23 cellular contexts compared by ENCODE assay signal in genomic region chr11:57770793-57771192, GRCh38. TPM values are rescaled to one million over a fixed set of nuclear protein-coding genes. Genes with fewer than 3 reads are reported as not detected.
A peak's percentile ranks its signal among the peaks of the same experiment; 100 is the strongest.
DNase-seq lines count a peak whose midpoint lies in the region; ATAC-seq and TF ChIP-seq lines count a peak whose summit lies in the region.
"Had no signal": no experiment of that assay in that cellular context is flagged by ENCODE, and none has a peak within 500 bp of the region (broad histone marks: within the 10 kb centered on the region; RNA-seq: fewer than 3 reads in every experiment).

No MANE protein-coding gene starts in this region.

- H3K4me1 ChIP-seq in left ventricle myocardium inferior, result peaks cover 100% of the 10 kb centered on the region
- H3K4me1 ChIP-seq in heart right ventricle, result peaks cover 17 to 100% (median 89%) of the 10 kb centered on the region in 9 donors
- H3K4me1 ChIP-seq in hepatocyte (ENCODE audit: insufficient read depth), result peaks cover 19% of the 10 kb centered on the region
- H3K4me1 ChIP-seq in upper lobe of right lung, result peaks cover 74% of the 10 kb centered on the region
- H3K4me1 ChIP-seq: BE2C had no signal

- no peaks in the 10 kb centered on the region for H3K9me2 ChIP-seq in hepatocyte (replicated peaks; ENCODE audit: insufficient read depth)

- WGBS in heart right ventricle, 2 donors, result 20 to 31% methylated on average over 1 of the region's 1 CpG
- WGBS in hepatocyte (ENCODE audit: low lambda C conversion rate, missing lambda C conversion rate), result 67% methylated on average over 1 of the region's 1 CpG

- ATAC-seq in heart right ventricle, result no peak
- no peak for ATAC-seq in upper lobe of right lung
- ATAC-seq in HG02798 (IDR thresholded peaks at IDR 0.05; ENCODE audit: poor library complexity, unreplicated experiment), result no peak
- ATAC-seq in HG02885 (IDR thresholded peaks at IDR 0.05; ENCODE audit: poor library complexity, unreplicated experiment), result no peak

- H3K4me2 ChIP-seq in hepatocyte, result no peak overlapping the region

- DNase-seq in left ventricle myocardium inferior, result no peak
- DNase-seq in heart right ventricle, result no peak
- DNase-seq in hepatocyte (ENCODE audit: low spot score), result no peak
- DNase-seq in mesothelial cell of epicardium (ENCODE audit: low spot score in 2 of 2, unreplicated experiment in 2 of 2), result no peak
- DNase-seq in upper lobe of right lung, result no peak
- no peak for DNase-seq in T-helper 2 cell treated with Interferon-gamma antibody and Interleukin-4, amounts not matched to agents 5 μg/mL and 100 μg/mL, for 36 hours (ENCODE audit: low spot score)
- DNase-seq: BE2C; CD4-positive, alpha-beta memory T cell; DMS79 treated with DMSO at 0.1 percent for 48 hours; GOT3; HFFc6; IMR-90; Karpas-422; MG63; NCI-H1092 treated with DMSO at 0.1 percent for 48 hours; NCI-H2081 treated with DMSO at 0.1 percent for 48 hours; NCI-H510A; NCI-H774 had no signal

- H3K4me3 ChIP-seq in left ventricle myocardium inferior (no peak overlapping the region), heart right ventricle (no peak overlapping the region), hepatocyte (no peak overlapping the region), upper lobe of right lung (no peak overlapping the region)
- H3K4me3 ChIP-seq: MG63 had no signal

- H3K9me3 Mint-ChIP-seq in mesothelial cell of epicardium, result peaks cover 8% of the 10 kb centered on the region
- H3K9me3 Mint-ChIP-seq in T-helper 2 cell treated with Interferon-gamma antibody and Interleukin-4, amounts not matched to agents 5 μg/mL and 100 μg/mL, for 36 hours, result no peaks in the 10 kb centered on the region
- H3K9me3 Mint-ChIP-seq: HFFc6 had no signal

- TF ChIP-seq CTCF in left ventricle myocardium inferior (IDR thresholded peaks at IDR 0.05; ENCODE audit: borderline replicate concordance) (no peak), heart right ventricle (IDR thresholded peaks at IDR 0.05) (no peak), hepatocyte (IDR thresholded peaks at IDR 0.05; ENCODE audit: poor library complexity) (no peak), mesothelial cell of epicardium (IDR thresholded peaks at IDR 0.05; ENCODE audit: unreplicated experiment) (no peak), upper lobe of right lung (IDR thresholded peaks at IDR 0.05) (no peak)

- H3K27ac ChIP-seq in left ventricle myocardium inferior (replicated peaks), result peak overlapping the region; percentile 17
- peak overlapping the region in 4 of 10 donors; percentile 12 to 32 (median 28) for H3K27ac ChIP-seq in heart right ventricle
- H3K27ac ChIP-seq in hepatocyte, result peak overlapping the region; percentile 11
- peak overlapping the region; percentile 18 for H3K27ac ChIP-seq in upper lobe of right lung

- H3K36me3 Mint-ChIP-seq in mesothelial cell of epicardium, result peaks cover 22% of the 10 kb centered on the region
- no peaks in the 10 kb centered on the region for H3K36me3 Mint-ChIP-seq in T-helper 2 cell treated with Interferon-gamma antibody and Interleukin-4, amounts not matched to agents 5 μg/mL and 100 μg/mL, for 36 hours (ENCODE audit: low read depth)

- no peaks in the 10 kb centered on the region for H3K36me3 ChIP-seq in left ventricle myocardium inferior
- H3K36me3 ChIP-seq in heart right ventricle, result peaks cover 0 to 5% (median 0%) of the 10 kb centered on the region in 9 donors
- H3K36me3 ChIP-seq in hepatocyte (replicated peaks; ENCODE audit: insufficient read depth, low read depth), result no peaks in the 10 kb centered on the region
- no peaks in the 10 kb centered on the region for H3K36me3 ChIP-seq in upper lobe of right lung
- H3K36me3 ChIP-seq: BE2C had no signal

- peak overlapping the region; percentile 43 for H3K27ac Mint-ChIP-seq in mesothelial cell of epicardium
- no peak overlapping the region for H3K27ac Mint-ChIP-seq in T-helper 2 cell treated with Interferon-gamma antibody and Interleukin-4, amounts not matched to agents 5 μg/mL and 100 μg/mL, for 36 hours
- H3K27ac Mint-ChIP-seq: HFFc6 had no signal

- no peaks in the 10 kb centered on the region for H3K27me3 ChIP-seq in left ventricle myocardium inferior (ENCODE audit: low read depth)
- H3K27me3 ChIP-seq in heart right ventricle, result no peaks in the 10 kb centered on the region
- no peaks in the 10 kb centered on the region for H3K27me3 ChIP-seq in hepatocyte
- no peaks in the 10 kb centered on the region for H3K27me3 ChIP-seq in upper lobe of right lung
- H3K27me3 ChIP-seq: BE2C, MG63 had no signal

- peaks cover 46% of the 10 kb centered on the region for H3K4me1 Mint-ChIP-seq in mesothelial cell of epicardium
- peaks cover 12% of the 10 kb centered on the region for H3K4me1 Mint-ChIP-seq in T-helper 2 cell treated with Interferon-gamma antibody and Interleukin-4, amounts not matched to agents 5 μg/mL and 100 μg/mL, for 36 hours (ENCODE audit: low read depth)

- peaks cover 95% of the 10 kb centered on the region for H4K20me1 ChIP-seq in hepatocyte (ENCODE audit: insufficient read depth, poor library complexity, severe bottlenecking)

- peaks cover 98% of the 10 kb centered on the region for H3K79me2 ChIP-seq in hepatocyte

- intact Hi-C loops in left ventricle myocardium inferior (cut with micrococcal nuclease) (no loop called here), heart right ventricle (cut with DNase I) (loop anchor here in 1 of 10 donors (10.0 kb wide), 1 partner anchor 254 kb away; the partner anchor contains the start of gene OR9Q1), upper lobe of right lung (cut with DNase I) (no loop called here)

- no peaks in the 10 kb centered on the region for H3K27me3 Mint-ChIP-seq in mesothelial cell of epicardium (ENCODE audit: low read depth)
- no peaks in the 10 kb centered on the region for H3K27me3 Mint-ChIP-seq in T-helper 2 cell treated with Interferon-gamma antibody and Interleukin-4, amounts not matched to agents 5 μg/mL and 100 μg/mL, for 36 hours (ENCODE audit: low read depth)
- H3K27me3 Mint-ChIP-seq: CD4-positive, alpha-beta memory T cell had no signal

- H2AFZ ChIP-seq in hepatocyte, result no peak overlapping the region

- H3K9me3 ChIP-seq in left ventricle myocardium inferior (replicated peaks) (no peaks in the 10 kb centered on the region), heart right ventricle (no peaks in the 10 kb centered on the region), hepatocyte (ENCODE audit: low read depth) (no peaks in the 10 kb centered on the region), upper lobe of right lung (no peaks in the 10 kb centered on the region)
- H3K9me3 ChIP-seq: BE2C, MG63 had no signal

- no peak overlapping the region for H3K4me3 Mint-ChIP-seq in mesothelial cell of epicardium
- no peak overlapping the region for H3K4me3 Mint-ChIP-seq in T-helper 2 cell treated with Interferon-gamma antibody and Interleukin-4, amounts not matched to agents 5 μg/mL and 100 μg/mL, for 36 hours
- H3K4me3 Mint-ChIP-seq: CD4-positive, alpha-beta memory T cell; HFFc6 had no signal

RNA-seq across cellular contexts. Expression of gene CTNND1, which starts 9.2 kb away (rescaled TPM):
- total RNA-seq in left ventricle myocardium inferior (58.9 TPM), heart right ventricle (10 to 100 TPM; 56.7 to 85.6 (median 65.2) TPM), hepatocyte (124 and 130 TPM in 2 replicates), mesothelial cell of epicardium (234 to 250 TPM (median 238 TPM) in 3 replicates), upper lobe of right lung (245 TPM)
- polyA plus RNA-seq in heart right ventricle (10 to 100 TPM; 28.9 to 30.7 TPM), hepatocyte (59.4 and 65.0 TPM in 2 replicates)

RNA-seq across cellular contexts. Expression of gene BTBD18, which starts 19.2 kb away (rescaled TPM):
- total RNA-seq in left ventricle myocardium inferior (not detected), heart right ventricle (not detected), hepatocyte (not detected in 2 replicates), mesothelial cell of epicardium (not detected in 3 replicates), upper lobe of right lung (not detected)
- polyA plus RNA-seq in heart right ventricle (not detected), hepatocyte (0.24 and 0.39 TPM in 2 replicates)
- total RNA-seq: CD4-positive, alpha-beta memory T cell; G401; HFFc6; HT-29; IMR-90 had no signal
- polyA plus RNA-seq: AG04450, IMR-90 had no signal

RNA-seq across cellular contexts. Expression of gene SELENOH, which starts 29.5 kb away (rescaled TPM):
- total RNA-seq in left ventricle myocardium inferior, result 78.8 TPM
- total RNA-seq in heart right ventricle, result 10 to 100 TPM; 69.8 to 99.0 (median 77.5) TPM
- polyA plus RNA-seq in heart right ventricle, result 10 to 100 TPM; 76.8 to 93.7 TPM
- 127 and 135 TPM in 2 replicates for total RNA-seq in hepatocyte
- 205 and 229 TPM in 2 replicates for polyA plus RNA-seq in hepatocyte
- 152 to 158 TPM (median 156 TPM) in 3 replicates for total RNA-seq in mesothelial cell of epicardium
- total RNA-seq in upper lobe of right lung, result 103 TPM

RNA-seq across cellular contexts. Expression of gene TMX2, which starts 58.4 kb away (rescaled TPM):
- total RNA-seq in left ventricle myocardium inferior (64.3 TPM), heart right ventricle (100 to 1,000 TPM in 1 of 10 donors, 10 to 100 TPM in 9; 58.7 to 103 (median 69.0) TPM), hepatocyte (81.4 and 104 TPM in 2 replicates), mesothelial cell of epicardium (62.8 to 64.9 TPM (median 63.8 TPM) in 3 replicates), upper lobe of right lung (70.4 TPM)
- polyA plus RNA-seq in heart right ventricle (100 to 1,000 TPM in 1 of 2 donors, 10 to 100 TPM in 1; 45.4 to 105 TPM), hepatocyte (119 and 129 TPM in 2 replicates)

RNA-seq across cellular contexts. Expression of gene MED19, which starts 58.8 kb away (rescaled TPM):
- total RNA-seq in left ventricle myocardium inferior, result 9.4 TPM
- 1 to 10 TPM; 5.2 to 9.7 (median 8.4) TPM for total RNA-seq in heart right ventricle
- polyA plus RNA-seq in heart right ventricle, result 10 to 100 TPM in 1 of 2 donors, 1 to 10 TPM in 1; 5.2 to 18.3 TPM
- total RNA-seq in hepatocyte, result 14.5 and 15.5 TPM in 2 replicates
- 30.2 and 30.9 TPM in 2 replicates for polyA plus RNA-seq in hepatocyte
- 19.3 to 19.7 TPM (median 19.6 TPM) in 3 replicates for total RNA-seq in mesothelial cell of epicardium
- 9.6 TPM for total RNA-seq in upper lobe of right lung
